In genomic region chr13:76723551-76724232, GRCh38 we compare ENCODE assay signal across 2 cellular contexts.
TF ChIP-seq lines count a peak whose summit lies in the region.

No MANE protein-coding gene starts in this region.

TF ChIP-seq in GM23338, 12 proteins besides CTCF, POLR2A, EP300 and RAD21 (continued from another document):
- TF ChIP-seq ZNF462 (CRISPR knock-in tag; IDR thresholded peaks at IDR 0.05) (no peak), CREB1 (CRISPR knock-in tag; IDR thresholded peaks at IDR 0.05; ENCODE audit: low read depth) (no peak), REST (IDR thresholded peaks at IDR 0.05; ENCODE audit: unreplicated experiment) (no peak), POLR2AphosphoS5 (IDR thresholded peaks at IDR 0.05; ENCODE audit: low read depth) (no peak), EZH2 (IDR thresholded peaks at IDR 0.05; ENCODE audit: low read depth, unreplicated experiment) (no peak), NANOG (IDR thresholded peaks at IDR 0.05; ENCODE audit: borderline replicate concordance) (no peak), ETS1 (IDR thresholded peaks at IDR 0.05) (no peak), ZNF114 (CRISPR knock-in tag; IDR thresholded peaks at IDR 0.05) (no peak), ZNF331 (CRISPR knock-in tag; IDR thresholded peaks at IDR 0.05; ENCODE audit: low read depth) (no peak)

TF ChIP-seq in SK-N-SH, 30 proteins besides CTCF, POLR2A, EP300 and RAD21 (continued from another document):
- no peak for TF ChIP-seq REST (IDR thresholded peaks at IDR 0.05; ENCODE audit: low read depth, low read length)
